In the genomic region with DNA sequence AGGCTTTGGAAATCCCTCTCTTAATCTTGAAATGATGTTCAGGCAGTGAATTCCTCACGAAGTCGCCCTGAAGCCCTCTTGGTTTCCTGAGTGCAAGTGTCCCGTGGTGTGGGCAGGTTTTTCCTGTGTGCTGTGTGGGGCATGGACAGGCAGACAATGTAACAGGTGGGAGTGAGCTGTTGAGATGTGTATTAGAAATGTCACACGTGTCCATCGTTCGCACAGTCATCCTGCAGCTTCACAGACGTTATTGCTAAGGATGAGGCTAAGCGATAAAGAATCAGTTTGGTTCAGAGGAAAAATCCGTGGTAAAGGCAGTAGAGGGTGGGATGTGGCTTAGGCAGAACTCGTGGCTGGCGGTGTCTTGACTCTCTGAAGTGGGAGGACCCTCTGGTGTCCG, we compare ENCODE assay signal across 4 cellular contexts.
TF ChIP-seq lines count a peak whose summit lies in the region.

No MANE protein-coding gene starts in this region.

TF ChIP-seq in GM12891, 5 proteins besides CTCF, POLR2A, EP300 and RAD21:
- TF ChIP-seq TAF1 (IDR thresholded peaks at IDR 0.05; ENCODE audit: low read depth, low read length) (no peak), PAX5 (IDR thresholded peaks at IDR 0.05; ENCODE audit: insufficient read depth, low read length, severe bottlenecking) (no peak)

TF ChIP-seq in HEK293, 187 proteins besides CTCF, POLR2A, EP300 and RAD21:
- TF ChIP-seq ZNF747 (tag by site-specific recombination; IDR thresholded peaks at IDR 0.05): no peak
- peak; percentile 84 for TF ChIP-seq SCRT2 (tag by site-specific recombination; IDR thresholded peaks at IDR 0.05)
- TF ChIP-seq, protein P1, sequence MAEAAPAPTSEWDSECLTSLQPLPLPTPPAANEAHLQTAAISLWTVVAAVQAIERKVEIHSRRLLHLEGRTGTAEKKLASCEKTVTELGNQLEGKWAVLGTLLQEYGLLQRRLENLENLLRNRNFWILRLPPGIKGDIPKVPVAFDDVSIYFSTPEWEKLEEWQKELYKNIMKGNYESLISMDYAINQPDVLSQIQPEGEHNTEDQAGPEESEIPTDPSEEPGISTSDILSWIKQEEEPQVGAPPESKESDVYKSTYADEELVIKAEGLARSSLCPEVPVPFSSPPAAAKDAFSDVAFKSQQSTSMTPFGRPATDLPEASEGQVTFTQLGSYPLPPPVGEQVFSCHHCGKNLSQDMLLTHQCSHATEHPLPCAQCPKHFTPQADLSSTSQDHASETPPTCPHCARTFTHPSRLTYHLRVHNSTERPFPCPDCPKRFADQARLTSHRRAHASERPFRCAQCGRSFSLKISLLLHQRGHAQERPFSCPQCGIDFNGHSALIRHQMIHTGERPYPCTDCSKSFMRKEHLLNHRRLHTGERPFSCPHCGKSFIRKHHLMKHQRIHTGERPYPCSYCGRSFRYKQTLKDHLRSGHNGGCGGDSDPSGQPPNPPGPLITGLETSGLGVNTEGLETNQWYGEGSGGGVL (tag by site-specific recombination; IDR thresholded peaks at IDR 0.05): no peak

TF ChIP-seq in WTC11, 78 proteins besides CTCF, POLR2A, EP300 and RAD21:
- TF ChIP-seq FOXP1 (CRISPR knock-in tag; IDR thresholded peaks at IDR 0.05; ENCODE audit: borderline replicate concordance) (no peak), SMAD4 (CRISPR knock-in tag; IDR thresholded peaks at IDR 0.05) (no peak)

TF ChIP-seq in H1, 55 proteins besides CTCF, POLR2A, EP300 and RAD21:
- TF ChIP-seq YY1 (IDR thresholded peaks at IDR 0.05; ENCODE audit: low read depth, low read length): no peak
- TF ChIP-seq KDM1A (IDR thresholded peaks at IDR 0.05; ENCODE audit: borderline replicate concordance, low read length): no peak
- TF ChIP-seq, protein P2, sequence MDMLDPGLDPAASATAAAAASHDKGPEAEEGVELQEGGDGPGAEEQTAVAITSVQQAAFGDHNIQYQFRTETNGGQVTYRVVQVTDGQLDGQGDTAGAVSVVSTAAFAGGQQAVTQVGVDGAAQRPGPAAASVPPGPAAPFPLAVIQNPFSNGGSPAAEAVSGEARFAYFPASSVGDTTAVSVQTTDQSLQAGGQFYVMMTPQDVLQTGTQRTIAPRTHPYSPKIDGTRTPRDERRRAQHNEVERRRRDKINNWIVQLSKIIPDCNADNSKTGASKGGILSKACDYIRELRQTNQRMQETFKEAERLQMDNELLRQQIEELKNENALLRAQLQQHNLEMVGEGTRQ (IDR thresholded peaks at IDR 0.05; ENCODE audit: low read length): no peak
